In the genomic region with DNA sequence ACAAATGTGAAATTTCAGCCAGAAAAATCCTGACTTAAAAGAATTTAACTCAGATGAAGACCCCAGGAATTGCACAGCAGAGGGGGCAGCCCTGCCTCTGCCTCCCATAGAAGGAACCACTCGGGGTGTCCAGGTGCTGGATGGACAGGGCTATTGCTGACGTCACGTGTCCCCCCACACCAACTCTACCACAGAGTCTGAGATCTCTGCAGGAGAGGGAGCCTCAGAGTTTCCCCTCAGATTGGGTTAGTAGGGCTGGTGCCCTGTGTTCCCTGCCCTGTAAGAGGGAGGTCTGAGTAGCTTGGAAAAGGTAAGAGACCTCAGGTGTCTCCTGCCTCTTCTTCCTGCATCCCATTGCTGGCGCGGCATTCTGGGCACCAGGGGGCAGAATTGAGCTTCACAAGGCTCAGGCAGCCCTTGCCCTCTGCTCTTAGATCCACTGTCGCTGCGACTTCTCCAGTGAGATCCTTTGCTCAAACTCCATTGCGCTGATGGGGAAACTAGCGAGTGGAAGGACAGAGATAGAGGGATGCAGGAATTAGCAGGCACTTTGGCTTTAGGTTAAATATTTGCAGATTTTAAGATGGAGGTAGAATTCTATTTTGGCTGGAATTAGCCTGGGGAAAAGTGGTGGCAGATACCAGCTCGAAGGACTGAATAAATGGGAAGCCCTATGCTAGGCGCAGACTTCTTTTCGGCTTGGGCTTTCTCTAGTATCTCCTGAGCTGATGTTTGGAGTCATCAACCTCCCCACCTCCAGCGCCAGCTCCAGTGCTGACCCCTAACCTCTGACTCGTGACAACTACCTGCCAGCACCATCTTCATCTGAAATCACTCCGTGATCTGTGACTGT, we compare ENCODE assay signal across 8 cellular contexts.
DNase-seq lines count a peak whose midpoint lies in the region; ATAC-seq and TF ChIP-seq lines count a peak whose summit lies in the region.

No MANE protein-coding gene starts in this region.

- H3K4me1 ChIP-seq in iPS-18a (ENCODE audit: control insufficient read depth, low read depth, low read length): peaks cover 10% of the 10 kb centered on the region

- peaks cover 83% of the 10 kb centered on the region for H3K27me3 ChIP-seq in iPS-18a (ENCODE audit: control insufficient read depth, insufficient read depth, low read length)

- no peak overlapping the region for H3K9ac ChIP-seq in iPS-18a (ENCODE audit: low read length)

- H3K27ac ChIP-seq in VCaP (no peak overlapping the region), iPS-18a (ENCODE audit: low read length) (no peak overlapping the region)

- H3K4me3 ChIP-seq in iPS-18a (ENCODE audit: low read length): peak overlapping the region; percentile 64

- peak; percentile 91 for TF ChIP-seq CTCF in VCaP (conservative IDR thresholded peaks at IDR 0.05)

- H3K36me3 ChIP-seq in iPS-18a (ENCODE audit: control insufficient read depth, low read depth, low read length): no peaks in the 10 kb centered on the region

- no peak for ATAC-seq in HG03565 (IDR thresholded peaks at IDR 0.05; ENCODE audit: unreplicated experiment)

- DNase-seq in SIG-M5 treated with dmso at 0.1 percent for 504 hours (lab: John Stamatoyannopoulos, UW; ENCODE audit: unreplicated experiment) (peak; percentile 54), SIG-M5 (lab: John Stamatoyannopoulos, UW) (no peak), NCI-H2081 treated with DMSO at 0.1 percent for 48 hours (lab: John Stamatoyannopoulos, UW) (peak; percentile 14), brain pericyte (ENCODE audit: low read depth, low spot score) (peak; percentile 18)
- peak; percentile 80 for DNase-seq in stimulated activated CD4-positive, alpha-beta T cell treated with anti-CD3 and anti-CD28 coated beads, Interleukin-12 subunit alpha, Interleukin-12 subunit beta, amount 100 ng/mL, for 4 hours

- no peaks in the 10 kb centered on the region for H3K9me3 ChIP-seq in iPS-18a (ENCODE audit: control insufficient read depth, low read depth, low read length)
